ENCODE assay signal across 8 cellular contexts in the genomic region with DNA sequence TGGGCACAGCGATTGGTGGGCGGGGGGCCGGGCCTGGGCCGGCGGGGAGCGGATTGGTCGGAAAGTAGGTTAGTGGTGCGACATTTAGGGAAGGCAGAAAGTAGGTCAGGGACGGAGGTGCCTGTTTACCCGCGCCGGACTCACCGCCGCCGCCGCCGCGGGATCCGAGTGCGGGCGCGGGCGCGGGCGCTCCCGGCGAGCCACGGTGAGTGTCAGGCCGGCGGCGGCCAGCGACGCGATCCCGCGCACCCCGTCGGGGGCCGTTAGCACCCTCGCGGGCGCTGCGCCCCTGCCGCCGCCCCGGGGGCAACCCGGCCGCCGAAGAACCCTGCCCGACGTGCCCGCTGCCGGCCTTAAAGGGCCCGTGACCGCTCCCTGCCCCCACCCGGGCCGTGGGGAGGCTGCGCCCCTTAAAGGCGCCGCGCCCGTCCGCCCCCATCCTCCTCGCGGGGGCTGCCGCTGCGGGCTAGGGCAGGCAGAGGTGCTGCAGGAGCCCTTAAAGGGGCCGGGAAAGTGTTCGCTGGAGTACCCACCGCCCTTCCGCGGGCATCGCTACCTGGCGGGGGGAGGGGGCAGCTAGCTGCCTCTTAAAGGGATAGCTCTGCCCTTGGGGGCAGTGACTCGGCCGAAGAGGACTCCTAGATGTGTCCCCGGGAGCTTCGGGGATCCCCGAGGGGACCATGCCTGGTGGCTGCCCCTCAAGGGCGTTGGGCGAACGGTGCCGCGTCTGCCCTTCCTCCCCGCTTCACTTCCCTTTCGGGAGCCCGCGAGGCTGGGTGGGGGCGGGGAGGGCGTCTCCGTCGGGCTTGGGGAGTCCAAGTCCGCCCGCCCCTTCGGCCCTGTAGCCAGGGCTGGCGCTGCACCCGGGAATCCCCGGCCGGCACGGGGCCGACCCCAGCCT. TPM values are rescaled to one million over a fixed set of nuclear protein-coding genes. Genes with fewer than 3 reads are reported as not detected.
A peak's percentile ranks its signal among the peaks of the same experiment; 100 is the strongest.
DNase-seq lines count a peak whose midpoint lies in the region; ATAC-seq and TF ChIP-seq lines count a peak whose summit lies in the region.

A gene (plus strand): TSS at position 72 of the 901 bp plus-strand sequence. CDS start 76,519 bp downstream, outside the sequence.

- peak within 1 kb of the TSS; percentile 44 for H3K23ac ChIP-seq in IMR-90 (ENCODE audit: low read depth, low read length)

- 0% methylated on average over 22 of the region's 101 CpGs; no CpG with 5 or more reads in 1 of the 2 experiments for WGBS in IMR-90 (ENCODE audit: extremely low coverage in 2 of 2, insufficient read length in 1 of 2), 2 experiments
- WGBS in ectodermal cell, 2 experiments, result 1% methylated on average over 101 of the region's 101 CpGs

- dilution Hi-C loops in IMR-90 (cut with HindIII; ENCODE audit: low sequenced_read_pairs, unreplicated experiment), result no loop called here

- no peaks in the 10 kb centered on the region for H3K36me3 ChIP-seq in IMR-90 (ENCODE audit: control insufficient read depth, insufficient read depth, low read length)
- H3K36me3 ChIP-seq in ectodermal cell (ENCODE audit: control insufficient read depth, insufficient read depth, low read length), result no peaks in the 10 kb centered on the region

- ATAC-seq in GM21515 (IDR thresholded peaks at IDR 0.05; ENCODE audit: unreplicated experiment) (peak; percentile 23), IMR-90 (ENCODE audit: low read depth) (peak; percentile 38)

- peak within 1 kb of the TSS; percentile 98 for H3K4me2 ChIP-seq in IMR-90 (ENCODE audit: low read depth, low read length)

- peaks cover 17% of the 10 kb centered on the region; the same call in 1 of the 2 replicates for H3K9me1 ChIP-seq in IMR-90 (ENCODE audit: insufficient read depth, low read length)

- TF ChIP-seq POLR2A in IMR-90 (IDR thresholded peaks at IDR 0.05; ENCODE audit: low read depth, low read length), result peak; percentile 51; the same call in 1 of the 2 replicates

- H3K27me3 ChIP-seq in IMR-90 (ENCODE audit: control insufficient read depth, insufficient read depth, low read length) (peaks cover 4% of the 10 kb centered on the region; the same call in 1 of the 2 replicates), ectodermal cell (ENCODE audit: control insufficient read depth, insufficient read depth, low read length, poor library complexity, severe bottlenecking) (peaks cover 86% of the 10 kb centered on the region)

- peak within 1 kb of the TSS; percentile 38 for H3K9ac ChIP-seq in IMR-90 (ENCODE audit: low read depth, low read length)

- peak; percentile 31 for DNase-seq in ELF-1 (ENCODE audit: low read depth, low spot score)
- DNase-seq in IMR-90, result no peak
- DNase-seq in activated CD4-positive, alpha-beta T cell treated with anti-CD3 and anti-CD28 coated beads, Interleukin-2, amount 50 U/mL, for 4 hours, result peak; percentile 29 to 31
- peak; percentile 14 for DNase-seq in midbrain (lab: John Stamatoyannopoulos, UW)
- peak; percentile 68 for DNase-seq in stimulated activated CD8-positive, alpha-beta memory T cell treated with anti-CD3 and anti-CD28 coated beads, Interleukin-4, amount 100 ng/mL, for 48 hours
- no peak for DNase-seq in NCI-H226

- peak within 1 kb of the TSS in 1 of 2 experiments; percentile 10; a peak in 1 of 4 replicates for H4K8ac ChIP-seq in IMR-90 (ENCODE audit: low read depth in 2 of 2, low read length in 2 of 2)

- H2AFZ ChIP-seq in IMR-90 (replicated peaks; ENCODE audit: low read length, poor library complexity), result peak within 1 kb of the TSS; percentile 99

- POLR2A ChIA-PET in IMR-90 (lab: Charles Lee; ENCODE audit: unreplicated experiment), result no interaction called here

- no peak within 1 kb of the TSS for H2BK15ac ChIP-seq in IMR-90 (ENCODE audit: low read depth, low read length)

- H3K56ac ChIP-seq in IMR-90 (ENCODE audit: extremely low read depth, insufficient read depth, low read length), result no peak within 1 kb of the TSS

- BruUV-seq in IMR-90 (replicated peaks; lab: Mats Ljungman, UMichigan), result no TSS peak

- peak within 1 kb of the TSS; percentile 6; the same call in 1 of the 2 replicates for H3K18ac ChIP-seq in IMR-90 (ENCODE audit: low read depth, low read length)

- H2BK20ac ChIP-seq in IMR-90 (ENCODE audit: low read depth, low read length), result no peak within 1 kb of the TSS

- peak within 1 kb of the TSS; percentile 6; the same call in 1 of the 2 replicates for H3K14ac ChIP-seq in IMR-90 (replicated peaks; ENCODE audit: low read depth, low read length)

- H3K9me3 ChIP-seq in IMR-90 (ENCODE audit: control insufficient read depth, insufficient read depth, low read length), result no peaks in the 10 kb centered on the region
- H3K9me3 ChIP-seq in ectodermal cell (ENCODE audit: control insufficient read depth, low read length), result no peaks in the 10 kb centered on the region

- TF ChIP-seq RAD21 in IMR-90 (IDR thresholded peaks at IDR 0.05; ENCODE audit: low read length), result no peak

- peak within 1 kb of the TSS; percentile 2; the same call in 1 of the 2 replicates for H3K4ac ChIP-seq in IMR-90 (ENCODE audit: low read depth, low read length)

- H3K4me3 ChIP-seq in IMR-90 (ENCODE audit: insufficient read depth, low read depth, low read length) (peak within 1 kb of the TSS; percentile 95), ectodermal cell (ENCODE audit: insufficient read depth, low read depth, low read length) (peak within 1 kb of the TSS; percentile 55)

- H3K79me1 ChIP-seq in IMR-90 (ENCODE audit: low read depth in 1 of 2, low read length in 2 of 2), result peaks cover 9 to 44% of the 10 kb centered on the region in 2 experiments

- H2AK5ac ChIP-seq in IMR-90 (ENCODE audit: low read depth, low read length), result no peak within 1 kb of the TSS

- in situ Hi-C loops in IMR-90 (cut with MboI; ENCODE audit: low sequenced_read_pairs), result no loop called here

- H3K4me1 ChIP-seq in IMR-90 (ENCODE audit: control insufficient read depth, insufficient read depth, low read length), result peaks cover 4% of the 10 kb centered on the region; the same call in 1 of the 2 replicates
- H3K4me1 ChIP-seq in ectodermal cell (ENCODE audit: control insufficient read depth, insufficient read depth, low read length), result peaks cover 6% of the 10 kb centered on the region

- H2BK5ac ChIP-seq in IMR-90 (ENCODE audit: low read depth, low read length, poor library complexity, severe bottlenecking), result peak within 1 kb of the TSS; percentile 9

- H2BK120ac ChIP-seq in IMR-90 (ENCODE audit: low read depth, low read length), result peak within 1 kb of the TSS; percentile 2; the same call in 1 of the 2 replicates

- H4K5ac ChIP-seq in IMR-90 (ENCODE audit: low read depth, low read length), result peak within 1 kb of the TSS; percentile 3; the same call in 1 of the 2 replicates

- CTCF ChIA-PET in IMR-90 (lab: Yijun Ruan, JAX), result interaction anchor here (1.5 kb wide), 1 partner anchor 57 kb away, joined by 6 read pairs; no protein-coding TSS in a partner anchor

- no peak for TF ChIP-seq CTCF in IMR-90 (conservative IDR thresholded peaks at IDR 0.05; ENCODE audit: low read depth, low read length)

- peak within 1 kb of the TSS; percentile 86 for H2AK9ac ChIP-seq in IMR-90 (replicated peaks; ENCODE audit: low read depth, low read length, poor library complexity)

- no peak within 1 kb of the TSS for H4K91ac ChIP-seq in IMR-90 (ENCODE audit: insufficient read depth, low read depth, low read length)

- H4K20me1 ChIP-seq in IMR-90 (ENCODE audit: insufficient read depth, low read length), result peaks cover 30% of the 10 kb centered on the region

- intact Hi-C loops in IMR-90 (cut with micrococcal nuclease), result loop anchor here (1.0 to 10.0 kb wide), 6 partner anchors 17 to 316 kb away; a partner anchor contains a TSS

- H3K27ac ChIP-seq in IMR-90 (ENCODE audit: insufficient read depth, low read length), result peak within 1 kb of the TSS; percentile 42; the same call in 1 of the 2 replicates
- no peak within 1 kb of the TSS for H3K27ac ChIP-seq in ectodermal cell (ENCODE audit: insufficient read depth, low read depth, low read length, poor library complexity, severe bottlenecking)

TF ChIP-seq in IMR-90, 13 proteins besides CTCF, POLR2A, EP300 and RAD21:
- TF ChIP-seq MAZ (IDR thresholded peaks at IDR 0.05; ENCODE audit: borderline replicate concordance, low read depth, low read length), result peak; percentile 21; the same call in 1 of the 2 replicates
- TF ChIP-seq SMC3 (IDR thresholded peaks at IDR 0.05; ENCODE audit: low read depth, low read length), result no peak

RNA-seq across cellular contexts. Expression of the gene that starts here (rescaled TPM):
- total RNA-seq in IMR-90 (2012; rRNA removed), result 9.9 and 13.1 TPM in 2 replicates
- 7.5 and 8.8 TPM in 2 replicates for polyA plus RNA-seq in IMR-90 (2012; rRNA removed)
- 3.2 and 7.1 TPM in 2 replicates for polyA plus RNA-seq in IMR-90 (2012; cell fraction: cytosol; rRNA removed)
- 7.6 and 22.8 TPM in 2 replicates for polyA plus RNA-seq in IMR-90 (2012; cell fraction: nucleus; rRNA removed; ENCODE audit: low replicate concordance)
- 5.7 TPM for polyA plus RNA-seq in ectodermal cell (2013, experiment 1 of 4)
- 3.3 TPM for polyA plus RNA-seq in ectodermal cell (2013, experiment 2 of 4)
- polyA plus RNA-seq in ectodermal cell (2013, experiment 3 of 4), result 5.6 TPM
- 2.8 TPM for polyA plus RNA-seq in ectodermal cell (2013, experiment 4 of 4)

Comparison
In these comparisons a context has a peak if more than half of its experiments do, and no peak if none do; other contexts are left out.
1. DNase-seq: peak in ELF-1 (single experiment), activated CD4-positive, alpha-beta T cell treated with anti-CD3 and anti-CD28 coated beads, Interleukin-2, amount 50 U/mL, for 4 hours (2 of 2), midbrain (single experiment) and stimulated activated CD8-positive, alpha-beta memory T cell treated with anti-CD3 and anti-CD28 coated beads, Interleukin-4, amount 100 ng/mL, for 48 hours (single experiment); none in IMR-90 (single experiment) and NCI-H226 (single experiment).